17 cellular contexts compared by ENCODE assay signal in genomic region chr9:112884086-112884485, GRCh38. TPM values are rescaled to one million over a fixed set of nuclear protein-coding genes. Genes with fewer than 3 reads are reported as not detected.
DNase-seq lines count a peak whose midpoint lies in the region; FAIRE-seq and TF ChIP-seq lines count a peak whose summit lies in the region.
"Had no signal": no experiment of that assay in that cellular context is flagged by ENCODE, and none has a peak within 500 bp of the region (broad histone marks: within the 10 kb centered on the region; RNA-seq: fewer than 3 reads in every experiment).

No MANE protein-coding gene starts in this region.

- H3K27me3 ChIP-seq in brain microvascular endothelial cell (replicated peaks) (no peaks in the 10 kb centered on the region), prostate gland (replicated peaks; ENCODE audit: insufficient read depth) (no peaks in the 10 kb centered on the region)

- no peak for TF ChIP-seq CTCF in brain microvascular endothelial cell (IDR thresholded peaks at IDR 0.05; ENCODE audit: low read depth, low read length, missing control alignments)
- no peak for TF ChIP-seq CTCF in prostate gland (IDR thresholded peaks at IDR 0.05)

- WGBS in prostate gland: 26% methylated on average over 6 of the region's 6 CpGs

- H3K9me3 ChIP-seq in prostate gland: no peaks in the 10 kb centered on the region
- H3K9me3 ChIP-seq: stomach had no signal

- no peak for TF ChIP-seq POLR2A in prostate gland (IDR thresholded peaks at IDR 0.05)

- intact Hi-C loops in prostate gland (cut with DNase I): no loop called here

- DNase-seq in SIG-M5 treated with dmso at 0.1 percent for 504 hours (lab: John Stamatoyannopoulos, UW; ENCODE audit: unreplicated experiment) (peak; percentile 22), SIG-M5 (lab: John Stamatoyannopoulos, UW) (no peak), brain microvascular endothelial cell (peak; percentile 9), islet precursor cell (peak; percentile 87), ureter (ENCODE audit: low spot score) (peak; percentile 67), RCC 7860 (ENCODE audit: low spot score) (no peak), prostate gland (ENCODE audit: low spot score) (no peak), DMS153 (lab: John Stamatoyannopoulos, UW) (no peak)
- DNase-seq: activated T-cell treated with anti-CD3 and anti-CD28 coated beads, Interleukin-2, amount 50 U/mL, for 1 hour; left cardiac atrium; NCI-H1092 treated with DMSO at 0.1 percent for 48 hours; stomach; SW 1271 had no signal

- no peak overlapping the region for H3K4me3 ChIP-seq in brain microvascular endothelial cell (ENCODE audit: low read depth, low read length)
- H3K4me3 ChIP-seq in prostate gland: no peak overlapping the region
- H3K4me3 ChIP-seq: stomach had no signal

- H3K27ac ChIP-seq in brain microvascular endothelial cell (no peak overlapping the region), prostate gland (no peak overlapping the region)
- H3K27ac ChIP-seq: 22Rv1, stomach had no signal

- in situ Hi-C loops in brain microvascular endothelial cell (cut with HindIII; ENCODE audit: low pct_ligation_motif_present, low sequenced_read_pairs): no loop called here

- H3K4me1 ChIP-seq in prostate gland (replicated peaks): no peaks in the 10 kb centered on the region
- H3K4me1 ChIP-seq: stomach had no signal

- no peak for FAIRE-seq in RCC 7860 (lab: Jason Lieb, UNC)
- FAIRE-seq: frontal cortex had no signal

- H3K36me3 ChIP-seq in brain microvascular endothelial cell (replicated peaks) (no peaks in the 10 kb centered on the region), prostate gland (no peaks in the 10 kb centered on the region)

RNA-seq across cellular contexts. Expression of gene SLC46A2, which starts 6.6 kb away (rescaled TPM):
- total RNA-seq in ureter (4.2 TPM), prostate gland (under 1 TPM in 1 of 2 donors, not detected in 1; 0.80 TPM)
- total RNA-seq: dermis microvascular lymphatic vessel endothelial cell, frontal cortex, left cardiac atrium, neural crest cell, stomach had no signal

Comparison
In these comparisons a context has a peak if more than half of its experiments do, and no peak if none do; other contexts are left out.
1. DNase-seq: peak in SIG-M5 treated with dmso at 0.1 percent for 504 hours (single experiment), brain microvascular endothelial cell (single experiment), islet precursor cell (single experiment) and ureter (single experiment); none in SIG-M5 (single experiment), RCC 7860 (single experiment), prostate gland (single experiment) and DMS153 (single experiment).